In genomic region chr6:35687658-35688604, GRCh38 we compare ENCODE assay signal across 8 cellular contexts. TPM values are rescaled to one million over a fixed set of nuclear protein-coding genes. Genes with fewer than 3 reads are reported as not detected.
A peak's percentile ranks its signal among the peaks of the same experiment; 100 is the strongest.
DNase-seq lines count a peak whose midpoint lies in the region; ATAC-seq and TF ChIP-seq lines count a peak whose summit lies in the region.

No MANE protein-coding gene starts in this region.

- H3F3A ChIP-seq in PC-9 (ENCODE audit: insufficient read depth, low read depth), result 0 out of 2 replicates have a peak, but pooled peaks cover 10% of the 10 kb centered on the region

- ATAC-seq in GM19324 (IDR thresholded peaks at IDR 0.05; ENCODE audit: low FRiP score, unreplicated experiment) (peak; percentile 32), HG03378 (IDR thresholded peaks at IDR 0.05; ENCODE audit: unreplicated experiment) (peak; percentile 27)

- no peaks in the 10 kb centered on the region for H4K20me1 ChIP-seq in PC-9 (ENCODE audit: insufficient read depth)

- POLR2A ChIA-PET in PC-9 (lab: Charles Lee; ENCODE audit: unreplicated experiment), result no interaction called here

- peak overlapping the region; percentile 92 for H3K4me2 ChIP-seq in PC-9

- TF ChIP-seq CTCF in PC-9 (conservative IDR thresholded peaks at IDR 0.05), result no peak
- TF ChIP-seq CTCF in tibial artery (IDR thresholded peaks at IDR 0.05), result peak in 1 of 2 experiments; percentile 17

- intact Hi-C loops in PC-9 (cut with micrococcal nuclease; ENCODE audit: unreplicated experiment), result loop anchor here (5.0 kb wide), 1 partner anchor 106 kb away; no protein-coding TSS in a partner anchor
- intact Hi-C loops in tibial artery (cut with DNase I; ENCODE audit: low total_unique reads), result loop anchor here (2.0 to 10.0 kb wide), 3 partner anchors 39 to 103 kb away; no protein-coding TSS in a partner anchor

- H3K9me2 ChIP-seq in PC-9 (ENCODE audit: insufficient read depth), result no peaks in the 10 kb centered on the region

- peak overlapping the region; percentile 92 for H2AFZ ChIP-seq in PC-9

- H3K4me3 ChIP-seq in PC-9 (peak overlapping the region; percentile 69), tibial artery (peak overlapping the region; percentile 91 to 98)

- H3K9me3 ChIP-seq in PC-9 (ENCODE audit: insufficient read depth, low read depth) (no peaks in the 10 kb centered on the region), tibial artery (no peaks in the 10 kb centered on the region)

- H3K36me3 ChIP-seq in PC-9 (ENCODE audit: low read depth) (no peaks in the 10 kb centered on the region), tibial artery (peaks cover 18 to 19% (median 19%) of the 10 kb centered on the region in 3 donors)

- DNase-seq in C1 segment of cervical spinal cord (lab: John Stamatoyannopoulos, UW), result peak in 8 of 14 donors; percentile 28 to 49 (median 37)
- peak; percentile 45 to 56 for DNase-seq in PC-9
- peak; percentile 86 for DNase-seq in activated effector memory CD4-positive, alpha-beta T cell treated with anti-CD3 and anti-CD28 coated beads, Interleukin-2, amount 50 U/mL, for 16 hours
- peak; percentile 49 for DNase-seq in globus pallidus (ENCODE audit: low spot score)
- peak in 31 of 56 donors; percentile 5 to 61 (median 32) for DNase-seq in nucleus accumbens (lab: John Stamatoyannopoulos, UW)
- DNase-seq in tibial artery, result peak; percentile 66 to 80

- TSS peak; percentile 71 for BruUV-seq in PC-9 (replicated peaks; lab: Mats Ljungman, UMichigan)

- H3K79me2 ChIP-seq in PC-9 (ENCODE audit: low read depth), result no peaks in the 10 kb centered on the region; the same call in 1 of the 2 replicates

- H3K27me3 ChIP-seq in PC-9 (ENCODE audit: insufficient read depth, low read depth), result no peaks in the 10 kb centered on the region
- H3K27me3 ChIP-seq in tibial artery, result no peaks in the 10 kb centered on the region

- CTCF ChIA-PET in PC-9 (lab: Charles Lee), result no interaction called here

- no peak overlapping the region for H3K27ac ChIP-seq in PC-9
- peak overlapping the region; percentile 98 to 99 for H3K27ac ChIP-seq in tibial artery

- H3K4me1 ChIP-seq in PC-9 (replicated peaks; ENCODE audit: insufficient read depth) (peaks cover 16% of the 10 kb centered on the region; the same call in 1 of the 2 replicates), tibial artery (peaks cover 0 to 66% (median 36%) of the 10 kb centered on the region in 4 donors)

RNA-seq across cellular contexts. Expression of gene FKBP5, which starts 0.8 kb away (rescaled TPM):
- 3.9 and 5.0 TPM in 2 replicates for total RNA-seq in PC-9 (2021)

RNA-seq across cellular contexts. Expression of gene ARMC12, which starts 48.9 kb away (rescaled TPM):
- total RNA-seq in PC-9 (2021), result 0.35 and 0.57 TPM in 2 replicates

Comparison
In these comparisons a context has a peak if more than half of its experiments do, and no peak if none do; other contexts are left out.
1. DNase-seq: peak in every context shown above with its lines; median percentile 86 in activated effector memory CD4-positive, alpha-beta T cell treated with anti-CD3 and anti-CD28 coated beads, Interleukin-2, amount 50 U/mL, for 16 hours; 73 in tibial artery; 50 in PC-9; 49 in globus pallidus; 37 in C1 segment of cervical spinal cord; 32 in nucleus accumbens.